In genomic region chr7:156993021-156993924, GRCh38 we compare ENCODE assay signal across 17 cellular contexts. TPM values are rescaled to one million over a fixed set of nuclear protein-coding genes. Genes with fewer than 3 reads are reported as not detected.
DNase-seq lines count a peak whose midpoint lies in the region; ATAC-seq and TF ChIP-seq lines count a peak whose summit lies in the region.
"Had no signal": no experiment of that assay in that cellular context is flagged by ENCODE, and none has a peak within 500 bp of the region (broad histone marks: within the 10 kb centered on the region; RNA-seq: fewer than 3 reads in every experiment).

No MANE protein-coding gene starts in this region.

- H3K36me3 ChIP-seq in GM23338 (ENCODE audit: insufficient read depth) (no peaks in the 10 kb centered on the region), ovary (no peaks in the 10 kb centered on the region)
- H3K36me3 ChIP-seq: HAP-1 had no signal

- H3K27me3 Mint-ChIP-seq in GM23338 (ENCODE audit: insufficient read depth, low read depth, poor library complexity), result peaks cover 41% of the 10 kb centered on the region

- peak in 1 of 2 experiments; percentile 28; a peak in 1 of 4 replicates for TF ChIP-seq CTCF in GM23338 (conservative IDR thresholded peaks at IDR 0.05; ENCODE audit: low read depth in 2 of 2)
- no peak for TF ChIP-seq CTCF in choroid plexus epithelial cell (conservative IDR thresholded peaks at IDR 0.05; ENCODE audit: low read depth, low read length)
- TF ChIP-seq CTCF in ovary (IDR thresholded peaks at IDR 0.05), result no peak

- no peaks in the 10 kb centered on the region for H3K9me2 ChIP-seq in GM23338 (ENCODE audit: insufficient read depth)

- peaks cover 14% of the 10 kb centered on the region for H4K20me1 ChIP-seq in GM23338 (replicated peaks; ENCODE audit: insufficient read depth)

- H3K79me2 ChIP-seq in GM23338 (replicated peaks; ENCODE audit: insufficient read depth), result no peaks in the 10 kb centered on the region

- no peaks in the 10 kb centered on the region; the same call in 2 of the 3 replicates for H3K4me1 Mint-ChIP-seq in GM23338
- H3K4me1 Mint-ChIP-seq: memory B cell had no signal

- TF ChIP-seq EP300 in ovary (IDR thresholded peaks at IDR 0.05), result no peak

- H3K27me3 ChIP-seq in GM23338 (ENCODE audit: insufficient read depth) (peaks cover 36% of the 10 kb centered on the region), ovary (no peaks in the 10 kb centered on the region)

- peaks cover 0 to 4% of the 10 kb centered on the region in 2 donors for H3K9me3 ChIP-seq in ovary
- H3K9me3 ChIP-seq: HAP-1 had no signal

- no peak overlapping the region for H3K4me2 ChIP-seq in GM23338

- ATAC-seq in GM23338, result peak; percentile 81
- no peak for ATAC-seq in HG03378 (IDR thresholded peaks at IDR 0.05; ENCODE audit: unreplicated experiment)
- ATAC-seq in GM19351 (IDR thresholded peaks at IDR 0.05; ENCODE audit: unreplicated experiment), result no peak
- no peak for ATAC-seq in GM18517 (IDR thresholded peaks at IDR 0.05; ENCODE audit: unreplicated experiment)

- DNase-seq in GM23338 (ENCODE audit: low spot score) (peak; percentile 40), NCI-H1417 treated with DMSO at 0.1 percent for 48 hours (lab: John Stamatoyannopoulos, UW) (peak; percentile 57), choroid plexus epithelial cell (ENCODE audit: low read depth) (peak; percentile 30), ovary (peak in 4 of 5 donors; percentile 62 to 85 (median 65))
- DNase-seq: activated naive CD4-positive, alpha-beta T cell treated with anti-CD3 and anti-CD28 coated beads, Interleukin-2, amount 50 U/mL, for 16 hours; activated T-cell treated with anti-CD3 and anti-CD28 coated beads for 4 hours; COR-L47; erythroblast; SIG-M5; T-helper 9 cell had no signal

- intact Hi-C loops in ovary (cut with DNase I), result no loop called here

- no peak overlapping the region for H2AFZ ChIP-seq in GM23338

- H3K4me3 Mint-ChIP-seq in GM23338, result no peak overlapping the region
- H3K4me3 Mint-ChIP-seq: memory B cell, nephron had no signal

- H3F3A ChIP-seq in GM23338 (replicated peaks; ENCODE audit: low read depth), result no peaks in the 10 kb centered on the region

- H3K9me3 Mint-ChIP-seq in GM23338, result no peaks in the 10 kb centered on the region; the same call in 2 of the 3 replicates
- H3K9me3 Mint-ChIP-seq: memory B cell had no signal

- no peak overlapping the region for H3K27ac Mint-ChIP-seq in GM23338
- H3K27ac Mint-ChIP-seq: memory B cell, nephron had no signal

- H3K27ac ChIP-seq in GM23338 (ENCODE audit: low read depth) (no peak overlapping the region), ovary (no peak overlapping the region)

- no peak for TF ChIP-seq POLR2A in ovary (IDR thresholded peaks at IDR 0.05)

- H3K4me3 ChIP-seq in GM23338 (no peak overlapping the region), choroid plexus epithelial cell (ENCODE audit: low read depth, low read length) (no peak overlapping the region), ovary (no peak overlapping the region)
- H3K4me3 ChIP-seq: HAP-1 had no signal

- no peaks in the 10 kb centered on the region for H3K36me3 Mint-ChIP-seq in GM23338 (ENCODE audit: low read depth)

- WGBS in ovary, 3 donors, result 16 to 23% (median 21%) methylated on average over 25 to 32 of the region's 32 CpGs

- H3K4me1 ChIP-seq in GM23338 (ENCODE audit: insufficient read depth) (no peaks in the 10 kb centered on the region; the same call in 1 of the 2 replicates), ovary (ENCODE audit: insufficient read depth) (peaks cover 6% of the 10 kb centered on the region)
- H3K4me1 ChIP-seq: HAP-1 had no signal

TF ChIP-seq in GM23338, 12 proteins besides CTCF, POLR2A, EP300 and RAD21 (continues in another document):
- TF ChIP-seq, protein P1, sequence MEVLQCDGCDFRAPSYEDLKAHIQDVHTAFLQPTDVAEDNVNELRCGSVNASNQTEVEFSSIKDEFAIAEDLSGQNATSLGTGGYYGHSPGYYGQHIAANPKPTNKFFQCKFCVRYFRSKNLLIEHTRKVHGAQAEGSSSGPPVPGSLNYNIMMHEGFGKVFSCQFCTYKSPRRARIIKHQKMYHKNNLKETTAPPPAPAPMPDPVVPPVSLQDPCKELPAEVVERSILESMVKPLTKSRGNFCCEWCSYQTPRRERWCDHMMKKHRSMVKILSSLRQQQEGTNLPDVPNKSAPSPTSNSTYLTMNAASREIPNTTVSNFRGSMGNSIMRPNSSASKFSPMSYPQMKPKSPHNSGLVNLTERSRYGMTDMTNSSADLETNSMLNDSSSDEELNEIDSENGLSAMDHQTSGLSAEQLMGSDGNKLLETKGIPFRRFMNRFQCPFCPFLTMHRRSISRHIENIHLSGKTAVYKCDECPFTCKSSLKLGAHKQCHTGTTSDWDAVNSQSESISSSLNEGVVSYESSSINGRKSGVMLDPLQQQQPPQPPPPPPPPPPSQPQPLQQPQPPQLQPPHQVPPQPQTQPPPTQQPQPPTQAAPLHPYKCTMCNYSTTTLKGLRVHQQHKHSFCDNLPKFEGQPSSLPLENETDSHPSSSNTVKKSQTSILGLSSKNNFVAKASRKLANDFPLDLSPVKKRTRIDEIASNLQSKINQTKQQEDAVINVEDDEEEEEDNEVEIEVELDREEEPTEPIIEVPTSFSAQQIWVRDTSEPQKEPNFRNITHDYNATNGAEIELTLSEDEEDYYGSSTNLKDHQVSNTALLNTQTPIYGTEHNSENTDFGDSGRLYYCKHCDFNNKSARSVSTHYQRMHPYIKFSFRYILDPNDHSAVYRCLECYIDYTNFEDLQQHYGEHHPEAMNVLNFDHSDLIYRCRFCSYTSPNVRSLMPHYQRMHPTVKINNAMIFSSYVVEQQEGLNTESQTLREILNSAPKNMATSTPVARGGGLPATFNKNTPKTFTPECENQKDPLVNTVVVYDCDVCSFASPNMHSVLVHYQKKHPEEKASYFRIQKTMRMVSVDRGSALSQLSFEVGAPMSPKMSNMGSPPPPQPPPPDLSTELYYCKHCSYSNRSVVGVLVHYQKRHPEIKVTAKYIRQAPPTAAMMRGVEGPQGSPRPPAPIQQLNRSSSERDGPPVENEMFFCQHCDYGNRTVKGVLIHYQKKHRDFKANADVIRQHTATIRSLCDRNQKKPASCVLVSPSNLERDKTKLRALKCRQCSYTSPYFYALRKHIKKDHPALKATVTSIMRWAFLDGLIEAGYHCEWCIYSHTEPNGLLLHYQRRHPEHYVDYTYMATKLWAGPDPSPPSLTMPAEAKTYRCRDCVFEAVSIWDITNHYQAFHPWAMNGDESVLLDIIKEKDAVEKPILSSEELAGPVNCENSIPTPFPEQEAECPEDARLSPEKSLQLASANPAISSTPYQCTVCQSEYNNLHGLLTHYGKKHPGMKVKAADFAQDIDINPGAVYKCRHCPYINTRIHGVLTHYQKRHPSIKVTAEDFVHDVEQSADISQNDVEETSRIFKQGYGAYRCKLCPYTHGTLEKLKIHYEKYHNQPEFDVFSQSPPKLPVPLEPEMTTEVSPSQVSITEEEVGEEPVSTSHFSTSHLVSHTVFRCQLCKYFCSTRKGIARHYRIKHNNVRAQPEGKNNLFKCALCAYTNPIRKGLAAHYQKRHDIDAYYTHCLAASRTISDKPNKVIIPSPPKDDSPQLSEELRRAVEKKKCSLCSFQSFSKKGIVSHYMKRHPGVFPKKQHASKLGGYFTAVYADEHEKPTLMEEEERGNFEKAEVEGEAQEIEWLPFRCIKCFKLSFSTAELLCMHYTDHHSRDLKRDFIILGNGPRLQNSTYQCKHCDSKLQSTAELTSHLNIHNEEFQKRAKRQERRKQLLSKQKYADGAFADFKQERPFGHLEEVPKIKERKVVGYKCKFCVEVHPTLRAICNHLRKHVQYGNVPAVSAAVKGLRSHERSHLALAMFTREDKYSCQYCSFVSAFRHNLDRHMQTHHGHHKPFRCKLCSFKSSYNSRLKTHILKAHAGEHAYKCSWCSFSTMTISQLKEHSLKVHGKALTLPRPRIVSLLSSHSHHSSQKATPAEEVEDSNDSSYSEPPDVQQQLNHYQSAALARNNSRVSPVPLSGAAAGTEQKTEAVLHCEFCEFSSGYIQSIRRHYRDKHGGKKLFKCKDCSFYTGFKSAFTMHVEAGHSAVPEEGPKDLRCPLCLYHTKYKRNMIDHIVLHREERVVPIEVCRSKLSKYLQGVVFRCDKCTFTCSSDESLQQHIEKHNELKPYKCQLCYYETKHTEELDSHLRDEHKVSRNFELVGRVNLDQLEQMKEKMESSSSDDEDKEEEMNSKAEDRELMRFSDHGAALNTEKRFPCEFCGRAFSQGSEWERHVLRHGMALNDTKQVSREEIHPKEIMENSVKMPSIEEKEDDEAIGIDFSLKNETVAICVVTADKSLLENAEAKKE (CRISPR knock-in tag; IDR thresholded peaks at IDR 0.05), result no peak
- TF ChIP-seq JUNB (IDR thresholded peaks at IDR 0.05; ENCODE audit: unreplicated experiment) (no peak), ZNF114 (CRISPR knock-in tag; IDR thresholded peaks at IDR 0.05) (no peak), STAT1 (IDR thresholded peaks at IDR 0.05; ENCODE audit: unreplicated experiment) (no peak), POLR2AphosphoS5 (IDR thresholded peaks at IDR 0.05; ENCODE audit: low read depth) (no peak), CREB1 (CRISPR knock-in tag; IDR thresholded peaks at IDR 0.05; ENCODE audit: low read depth) (no peak), ETS1 (IDR thresholded peaks at IDR 0.05) (no peak), EZH2phosphoT487 (IDR thresholded peaks at IDR 0.05; ENCODE audit: unreplicated experiment) (no peak), ZNF331 (CRISPR knock-in tag; IDR thresholded peaks at IDR 0.05; ENCODE audit: low read depth) (no peak)

RNA-seq across cellular contexts. Expression of gene MNX1, which starts 17.2 kb away (rescaled TPM):
- total RNA-seq in GM23338 (2014; rRNA removed; shearing (Covaris generic)), result 0.14 TPM in 1 of 2 replicates, not detected in the other
- polyA plus RNA-seq in GM23338 (2016; fragmentation: Nextera tagmentation; extraction: Ambion mirVana), result 0.14 and 0.24 TPM in 2 replicates
- total RNA-seq in ovary, result not detected
- polyA plus RNA-seq in ovary, result not detected
- total RNA-seq: glomerular endothelial cell had no signal

RNA-seq across cellular contexts. Expression of gene NOM1, which starts 43.8 kb away (rescaled TPM):
- 33.1 and 36.5 TPM in 2 replicates for total RNA-seq in GM23338 (2014; rRNA removed; shearing (Covaris generic))
- polyA plus RNA-seq in GM23338 (2016; fragmentation: Nextera tagmentation; extraction: Ambion mirVana) (17.7 and 18.8 TPM in 2 replicates), ovary (10 to 100 TPM in 1 of 2 donors, 1 to 10 TPM in 1; 7.7 to 12.7 TPM)
- 10 to 100 TPM; 12.6 to 26.5 (median 15.6) TPM for total RNA-seq in ovary
